In the genomic region with DNA sequence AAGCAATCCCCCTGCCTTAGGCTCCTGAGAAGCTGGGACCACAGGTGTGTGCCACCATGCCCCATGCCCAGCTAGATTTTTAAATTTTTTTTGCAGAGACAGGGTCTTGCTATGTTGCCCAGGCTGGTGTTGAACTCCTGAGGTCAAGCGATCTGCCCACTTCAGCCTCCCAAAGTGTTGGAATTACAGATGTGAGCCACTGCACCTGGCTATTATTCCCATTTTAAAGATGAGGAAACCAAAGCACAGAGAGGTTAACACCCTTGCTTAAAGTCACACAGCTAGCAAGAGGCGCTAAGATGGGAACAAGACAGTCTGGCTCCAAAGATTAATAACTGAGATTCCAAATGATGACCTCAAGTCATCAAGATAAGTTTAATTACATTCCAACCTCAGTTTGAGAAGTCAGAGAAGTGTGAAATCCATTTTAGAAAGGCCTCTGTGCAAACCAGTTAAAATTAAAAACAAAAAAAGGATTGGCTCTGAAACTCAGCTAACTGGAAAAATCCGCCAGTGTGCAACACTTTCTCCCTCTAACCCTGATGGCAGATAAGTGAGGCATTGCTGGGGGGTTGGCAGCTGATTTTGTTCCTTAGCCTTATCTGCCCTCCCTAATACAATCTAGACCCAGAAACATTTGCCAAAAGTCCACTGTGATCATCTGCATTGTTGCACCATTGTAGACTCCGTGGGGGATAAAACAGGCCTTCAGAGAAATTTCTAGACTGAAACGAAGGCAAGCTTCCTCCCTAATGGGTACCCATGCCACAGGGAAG, we compare ENCODE assay signal across 1 cellular context.
TF ChIP-seq lines count a peak whose summit lies in the region.

No MANE protein-coding gene starts in this region.

TF ChIP-seq in HEK293, 187 proteins besides CTCF, POLR2A, EP300 and RAD21 (continued from another document):
- TF ChIP-seq BCL11A (tag by site-specific recombination; IDR thresholded peaks at IDR 0.05; ENCODE audit: low read depth) (no peak), ZNF24 (tag by site-specific recombination; IDR thresholded peaks at IDR 0.05) (no peak), KLF7 (tag by site-specific recombination; IDR thresholded peaks at IDR 0.05; ENCODE audit: borderline replicate concordance) (no peak), OVOL3 (tag by site-specific recombination; IDR thresholded peaks at IDR 0.05) (no peak), ZNF335 (tag by site-specific recombination; conservative IDR thresholded peaks at IDR 0.05) (no peak), REPIN1 (tag by site-specific recombination; IDR thresholded peaks at IDR 0.05; ENCODE audit: low read depth) (no peak)
